In the genomic region with DNA sequence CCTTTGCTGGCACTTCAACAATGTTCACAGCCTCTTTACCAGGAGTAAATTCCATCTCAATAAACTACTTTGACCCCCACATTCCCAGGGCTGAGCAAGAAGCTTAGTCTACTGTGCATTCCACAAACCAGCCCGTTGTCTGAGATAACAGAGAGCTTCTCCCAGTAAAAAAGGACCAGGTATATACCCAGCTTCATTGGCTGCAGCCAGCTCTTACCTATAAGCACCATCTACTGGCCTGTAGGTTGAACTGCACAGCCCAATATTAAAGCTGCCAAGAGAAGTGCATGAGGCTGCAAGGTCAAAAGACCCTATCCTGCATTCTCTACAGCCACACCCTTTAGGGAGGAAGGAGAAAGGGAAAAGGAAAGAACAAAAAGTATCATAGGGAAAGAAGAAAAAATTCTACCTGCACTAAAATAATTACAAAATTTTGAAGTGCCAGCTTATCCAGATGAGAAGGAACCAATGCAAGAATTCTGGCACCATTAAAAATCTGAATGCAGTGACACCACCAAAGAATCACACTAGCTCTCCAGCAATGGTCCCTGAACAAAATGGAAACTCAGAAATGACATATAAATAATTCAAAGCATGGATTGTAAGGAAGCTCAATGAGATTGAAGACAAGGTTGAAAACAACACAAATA, we compare ENCODE assay signal across 8 cellular contexts. TPM values are rescaled to one million over a fixed set of nuclear protein-coding genes. Genes with fewer than 3 reads are reported as not detected.
A peak's percentile ranks its signal among the peaks of the same experiment; 100 is the strongest.
DNase-seq lines count a peak whose midpoint lies in the region; ATAC-seq, FAIRE-seq and TF ChIP-seq lines count a peak whose summit lies in the region.

No MANE protein-coding gene starts in this region.

- H3K27ac ChIP-seq in breast epithelium (no peak overlapping the region), substantia nigra (ENCODE audit: low read depth, low read length, poor library complexity, severe bottlenecking) (no peak overlapping the region)

- H3K36me3 ChIP-seq in breast epithelium: no peaks in the 10 kb centered on the region

- DNase-seq in D721Med (ENCODE audit: insufficient read length, low spot score): no peak
- peak; percentile 3 for DNase-seq in NCI-H2107 treated with DMSO at 0.1 percent for 48 hours (lab: John Stamatoyannopoulos, UW; ENCODE audit: unreplicated experiment)
- no peak for DNase-seq in breast epithelium (ENCODE audit: low spot score in 2 of 2)
- peak; percentile 35 to 52 for DNase-seq in lung microvascular endothelial cell (ENCODE audit: low read depth in 2 of 2)
- no peak for DNase-seq in substantia nigra (lab: John Stamatoyannopoulos, UW)
- no peak for DNase-seq in NCI-H1436 (lab: John Stamatoyannopoulos, UW)

- H3K9me3 ChIP-seq in breast epithelium: no peaks in the 10 kb centered on the region

- no peaks in the 10 kb centered on the region for H3K4me1 ChIP-seq in breast epithelium

- TF ChIP-seq POLR2A in breast epithelium (IDR thresholded peaks at IDR 0.05): no peak

- H3K4me3 ChIP-seq in breast epithelium: no peak overlapping the region

- TF ChIP-seq CTCF in D721Med (IDR thresholded peaks at IDR 0.05; ENCODE audit: insufficient read depth, missing control alignments) (peak; percentile 71), breast epithelium (IDR thresholded peaks at IDR 0.05) (peak in 2 of 3 donors; percentile 35 to 45)

- no peaks in the 10 kb centered on the region for H3K27me3 ChIP-seq in breast epithelium

- no peak for FAIRE-seq in D721Med (lab: Jason Lieb, UNC)

- peak; percentile 100 for ATAC-seq in GM19035 (IDR thresholded peaks at IDR 0.05; ENCODE audit: unreplicated experiment)
- peak; percentile 94 for ATAC-seq in HG03095 (IDR thresholded peaks at IDR 0.05; ENCODE audit: unreplicated experiment)

- intact Hi-C loops in breast epithelium (cut with DNase I; ENCODE audit: low total_unique reads): no loop called here

RNA-seq across cellular contexts. Expression of a gene that starts 45.7 kb away (rescaled TPM):
- total RNA-seq in breast epithelium: 10 to 100 TPM in 2 of 3 donors, 1 to 10 TPM in 1; 7.0 to 22.4 (median 11.1) TPM
- total RNA-seq in lung microvascular endothelial cell: 1.2 and 1.3 TPM in 2 replicates

Comparison
In these comparisons a context has a peak if more than half of its experiments do, and no peak if none do; other contexts are left out.
1. DNase-seq: peak in NCI-H2107 treated with DMSO at 0.1 percent for 48 hours (single experiment) and lung microvascular endothelial cell (2 of 2); none in D721Med (single experiment), breast epithelium (0 of 2), substantia nigra (0 of 49) and NCI-H1436 (single experiment).